Comparison of ENCODE assay signal across 1 cellular context in the genomic region with DNA sequence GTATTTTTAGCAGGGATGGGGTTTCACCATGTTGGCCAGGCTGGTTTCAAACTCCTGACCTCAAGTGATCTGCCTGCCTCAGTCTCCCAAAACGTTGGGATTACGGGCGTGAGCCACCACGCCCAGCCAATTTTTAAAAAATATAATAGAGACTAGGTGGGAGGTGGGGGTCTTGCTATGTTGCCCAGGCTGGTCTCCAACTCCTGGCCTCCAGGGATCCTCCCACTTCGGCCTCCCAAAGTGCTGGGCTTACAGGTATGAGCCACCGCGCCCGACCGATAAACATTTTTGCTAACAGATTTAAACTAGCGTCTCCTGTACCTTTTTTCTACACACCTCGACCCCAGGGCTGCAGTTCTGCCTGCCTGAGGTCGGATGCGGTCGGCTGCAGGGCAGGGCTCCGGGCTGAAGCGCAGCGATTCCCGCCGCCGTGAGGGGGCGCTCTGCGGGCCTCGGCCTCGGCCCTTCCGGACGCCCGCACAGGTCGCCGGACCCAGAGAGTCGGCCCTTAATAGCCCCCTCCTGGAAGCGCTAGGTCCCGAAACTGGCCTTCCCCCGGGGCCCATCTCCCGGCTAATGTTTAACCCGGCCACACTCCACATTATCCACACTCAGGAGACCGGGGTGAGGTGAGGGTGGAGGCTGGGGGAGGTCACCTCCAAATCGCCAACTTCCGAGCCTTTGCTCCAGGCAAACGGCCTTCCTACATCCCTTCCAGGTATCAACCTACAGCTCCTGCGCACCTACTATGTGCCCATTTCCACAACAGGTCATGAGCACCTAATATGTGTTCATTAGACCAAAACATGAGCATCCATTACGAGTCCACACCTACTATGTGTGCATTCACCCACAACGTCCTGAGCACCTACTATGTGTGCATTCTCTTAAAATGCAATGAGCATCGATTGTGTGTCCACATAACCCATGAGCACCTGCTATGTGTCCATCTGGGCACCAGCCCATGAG.
TF ChIP-seq lines count a peak whose summit lies in the region.

No MANE protein-coding gene starts in this region.

TF ChIP-seq in HepG2, 621 proteins besides CTCF, POLR2A, EP300 and RAD21 (continued from another document and continues in another):
- TF ChIP-seq, protein P1, sequence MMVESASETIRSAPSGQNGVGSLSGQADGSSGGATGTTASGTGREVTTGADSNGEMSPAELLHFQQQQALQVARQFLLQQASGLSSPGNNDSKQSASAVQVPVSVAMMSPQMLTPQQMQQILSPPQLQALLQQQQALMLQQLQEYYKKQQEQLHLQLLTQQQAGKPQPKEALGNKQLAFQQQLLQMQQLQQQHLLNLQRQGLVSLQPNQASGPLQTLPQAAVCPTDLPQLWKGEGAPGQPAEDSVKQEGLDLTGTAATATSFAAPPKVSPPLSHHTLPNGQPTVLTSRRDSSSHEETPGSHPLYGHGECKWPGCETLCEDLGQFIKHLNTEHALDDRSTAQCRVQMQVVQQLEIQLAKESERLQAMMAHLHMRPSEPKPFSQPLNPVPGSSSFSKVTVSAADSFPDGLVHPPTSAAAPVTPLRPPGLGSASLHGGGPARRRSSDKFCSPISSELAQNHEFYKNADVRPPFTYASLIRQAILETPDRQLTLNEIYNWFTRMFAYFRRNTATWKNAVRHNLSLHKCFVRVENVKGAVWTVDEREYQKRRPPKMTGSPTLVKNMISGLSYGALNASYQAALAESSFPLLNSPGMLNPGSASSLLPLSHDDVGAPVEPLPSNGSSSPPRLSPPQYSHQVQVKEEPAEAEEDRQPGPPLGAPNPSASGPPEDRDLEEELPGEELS (CRISPR knock-in tag; IDR thresholded peaks at IDR 0.05) = peak; percentile 66
- TF ChIP-seq ZBTB38 (CRISPR knock-in tag; IDR thresholded peaks at IDR 0.05) = peak; percentile 63; the same call in 1 of the 2 replicates
- TF ChIP-seq ZBTB3 (CRISPR knock-in tag; IDR thresholded peaks at IDR 0.05; ENCODE audit: borderline replicate concordance, low read depth) = 0 out of 2 replicates have a peak, but pooled peaks have one; percentile 63
- TF ChIP-seq GATAD2A (CRISPR knock-in tag; IDR thresholded peaks at IDR 0.05) = peak; percentile 62
- peak; percentile 66 for TF ChIP-seq ZFY (CRISPR knock-in tag; IDR thresholded peaks at IDR 0.05)
- TF ChIP-seq, protein P2, sequence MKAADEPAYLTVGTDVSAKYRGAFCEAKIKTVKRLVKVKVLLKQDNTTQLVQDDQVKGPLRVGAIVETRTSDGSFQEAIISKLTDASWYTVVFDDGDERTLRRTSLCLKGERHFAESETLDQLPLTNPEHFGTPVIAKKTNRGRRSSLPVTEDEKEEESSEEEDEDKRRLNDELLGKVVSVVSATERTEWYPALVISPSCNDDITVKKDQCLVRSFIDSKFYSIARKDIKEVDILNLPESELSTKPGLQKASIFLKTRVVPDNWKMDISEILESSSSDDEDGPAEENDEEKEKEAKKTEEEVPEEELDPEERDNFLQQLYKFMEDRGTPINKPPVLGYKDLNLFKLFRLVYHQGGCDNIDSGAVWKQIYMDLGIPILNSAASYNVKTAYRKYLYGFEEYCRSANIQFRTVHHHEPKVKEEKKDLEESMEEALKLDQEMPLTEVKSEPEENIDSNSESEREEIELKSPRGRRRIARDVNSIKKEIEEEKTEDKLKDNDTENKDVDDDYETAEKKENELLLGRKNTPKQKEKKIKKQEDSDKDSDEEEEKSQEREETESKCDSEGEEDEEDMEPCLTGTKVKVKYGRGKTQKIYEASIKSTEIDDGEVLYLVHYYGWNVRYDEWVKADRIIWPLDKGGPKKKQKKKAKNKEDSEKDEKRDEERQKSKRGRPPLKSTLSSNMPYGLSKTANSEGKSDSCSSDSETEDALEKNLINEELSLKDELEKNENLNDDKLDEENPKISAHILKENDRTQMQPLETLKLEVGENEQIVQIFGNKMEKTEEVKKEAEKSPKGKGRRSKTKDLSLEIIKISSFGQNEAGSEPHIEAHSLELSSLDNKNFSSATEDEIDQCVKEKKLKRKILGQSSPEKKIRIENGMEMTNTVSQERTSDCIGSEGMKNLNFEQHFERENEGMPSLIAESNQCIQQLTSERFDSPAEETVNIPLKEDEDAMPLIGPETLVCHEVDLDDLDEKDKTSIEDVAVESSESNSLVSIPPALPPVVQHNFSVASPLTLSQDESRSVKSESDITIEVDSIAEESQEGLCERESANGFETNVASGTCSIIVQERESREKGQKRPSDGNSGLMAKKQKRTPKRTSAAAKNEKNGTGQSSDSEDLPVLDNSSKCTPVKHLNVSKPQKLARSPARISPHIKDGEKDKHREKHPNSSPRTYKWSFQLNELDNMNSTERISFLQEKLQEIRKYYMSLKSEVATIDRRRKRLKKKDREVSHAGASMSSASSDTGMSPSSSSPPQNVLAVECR (CRISPR knock-in tag; IDR thresholded peaks at IDR 0.05; ENCODE audit: borderline replicate concordance) = peak; percentile 36; the same call in 1 of the 2 replicates
- TF ChIP-seq, protein P3, sequence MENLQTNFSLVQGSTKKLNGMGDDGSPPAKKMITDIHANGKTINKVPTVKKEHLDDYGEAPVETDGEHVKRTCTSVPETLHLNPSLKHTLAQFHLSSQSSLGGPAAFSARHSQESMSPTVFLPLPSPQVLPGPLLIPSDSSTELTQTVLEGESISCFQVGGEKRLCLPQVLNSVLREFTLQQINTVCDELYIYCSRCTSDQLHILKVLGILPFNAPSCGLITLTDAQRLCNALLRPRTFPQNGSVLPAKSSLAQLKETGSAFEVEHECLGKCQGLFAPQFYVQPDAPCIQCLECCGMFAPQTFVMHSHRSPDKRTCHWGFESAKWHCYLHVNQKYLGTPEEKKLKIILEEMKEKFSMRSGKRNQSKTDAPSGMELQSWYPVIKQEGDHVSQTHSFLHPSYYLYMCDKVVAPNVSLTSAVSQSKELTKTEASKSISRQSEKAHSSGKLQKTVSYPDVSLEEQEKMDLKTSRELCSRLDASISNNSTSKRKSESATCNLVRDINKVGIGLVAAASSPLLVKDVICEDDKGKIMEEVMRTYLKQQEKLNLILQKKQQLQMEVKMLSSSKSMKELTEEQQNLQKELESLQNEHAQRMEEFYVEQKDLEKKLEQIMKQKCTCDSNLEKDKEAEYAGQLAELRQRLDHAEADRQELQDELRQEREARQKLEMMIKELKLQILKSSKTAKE (CRISPR knock-in tag; IDR thresholded peaks at IDR 0.05; ENCODE audit: borderline replicate concordance) = peak; percentile 13
- TF ChIP-seq MED1 (CRISPR knock-in tag; IDR thresholded peaks at IDR 0.05) = peak; percentile 66
- peak; percentile 51; the same call in 1 of the 2 replicates for TF ChIP-seq KDM3A (CRISPR knock-in tag; IDR thresholded peaks at IDR 0.05; ENCODE audit: low read depth)
- TF ChIP-seq ZNF577 (CRISPR knock-in tag; IDR thresholded peaks at IDR 0.05; ENCODE audit: borderline replicate concordance, low read depth) = no peak
- TF ChIP-seq ZNF260 (CRISPR knock-in tag; IDR thresholded peaks at IDR 0.05; ENCODE audit: borderline replicate concordance, low read depth) = no peak
- no peak for TF ChIP-seq REXO4 (CRISPR knock-in tag; IDR thresholded peaks at IDR 0.05; ENCODE audit: borderline replicate concordance)
- peak; percentile 24; the same call in 1 of the 2 replicates for TF ChIP-seq ELF3 (CRISPR knock-in tag; IDR thresholded peaks at IDR 0.05)
- TF ChIP-seq TBX3 (IDR thresholded peaks at IDR 0.05; ENCODE audit: borderline replicate concordance) = no peak
- TF ChIP-seq HNRNPUL1 (IDR thresholded peaks at IDR 0.05; ENCODE audit: low read depth, low read length) = peak; percentile 80; the same call in 1 of the 2 replicates
- TF ChIP-seq, protein P4, sequence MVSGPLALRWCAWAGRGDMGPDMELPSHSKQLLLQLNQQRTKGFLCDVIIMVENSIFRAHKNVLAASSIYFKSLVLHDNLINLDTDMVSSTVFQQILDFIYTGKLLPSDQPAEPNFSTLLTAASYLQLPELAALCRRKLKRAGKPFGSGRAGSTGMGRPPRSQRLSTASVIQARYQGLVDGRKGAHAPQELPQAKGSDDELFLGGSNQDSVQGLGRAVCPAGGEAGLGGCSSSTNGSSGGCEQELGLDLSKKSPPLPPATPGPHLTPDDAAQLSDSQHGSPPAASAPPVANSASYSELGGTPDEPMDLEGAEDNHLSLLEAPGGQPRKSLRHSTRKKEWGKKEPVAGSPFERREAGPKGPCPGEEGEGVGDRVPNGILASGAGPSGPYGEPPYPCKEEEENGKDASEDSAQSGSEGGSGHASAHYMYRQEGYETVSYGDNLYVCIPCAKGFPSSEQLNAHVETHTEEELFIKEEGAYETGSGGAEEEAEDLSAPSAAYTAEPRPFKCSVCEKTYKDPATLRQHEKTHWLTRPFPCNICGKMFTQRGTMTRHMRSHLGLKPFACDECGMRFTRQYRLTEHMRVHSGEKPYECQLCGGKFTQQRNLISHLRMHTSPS (CRISPR knock-in tag; IDR thresholded peaks at IDR 0.05; ENCODE audit: low read depth) = peak; percentile 47; the same call in 1 of the 2 replicates
- TF ChIP-seq CBX5 (CRISPR knock-in tag; IDR thresholded peaks at IDR 0.05; ENCODE audit: borderline replicate concordance) = peak; percentile 26; the same call in 1 of the 2 replicates
- peak; percentile 55; the same call in 1 of the 2 replicates for TF ChIP-seq ZFP90 (CRISPR knock-in tag; IDR thresholded peaks at IDR 0.05; ENCODE audit: borderline replicate concordance)
- TF ChIP-seq MAFG (CRISPR knock-in tag; IDR thresholded peaks at IDR 0.05) = no peak
- TF ChIP-seq, protein P5, sequence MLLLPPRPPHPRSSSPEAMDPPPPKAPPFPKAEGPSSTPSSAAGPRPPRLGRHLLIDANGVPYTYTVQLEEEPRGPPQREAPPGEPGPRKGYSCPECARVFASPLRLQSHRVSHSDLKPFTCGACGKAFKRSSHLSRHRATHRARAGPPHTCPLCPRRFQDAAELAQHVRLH (CRISPR knock-in tag; IDR thresholded peaks at IDR 0.05; ENCODE audit: borderline replicate concordance, low read depth) = peak; percentile 64; the same call in 1 of the 2 replicates
- TF ChIP-seq, protein P6, sequence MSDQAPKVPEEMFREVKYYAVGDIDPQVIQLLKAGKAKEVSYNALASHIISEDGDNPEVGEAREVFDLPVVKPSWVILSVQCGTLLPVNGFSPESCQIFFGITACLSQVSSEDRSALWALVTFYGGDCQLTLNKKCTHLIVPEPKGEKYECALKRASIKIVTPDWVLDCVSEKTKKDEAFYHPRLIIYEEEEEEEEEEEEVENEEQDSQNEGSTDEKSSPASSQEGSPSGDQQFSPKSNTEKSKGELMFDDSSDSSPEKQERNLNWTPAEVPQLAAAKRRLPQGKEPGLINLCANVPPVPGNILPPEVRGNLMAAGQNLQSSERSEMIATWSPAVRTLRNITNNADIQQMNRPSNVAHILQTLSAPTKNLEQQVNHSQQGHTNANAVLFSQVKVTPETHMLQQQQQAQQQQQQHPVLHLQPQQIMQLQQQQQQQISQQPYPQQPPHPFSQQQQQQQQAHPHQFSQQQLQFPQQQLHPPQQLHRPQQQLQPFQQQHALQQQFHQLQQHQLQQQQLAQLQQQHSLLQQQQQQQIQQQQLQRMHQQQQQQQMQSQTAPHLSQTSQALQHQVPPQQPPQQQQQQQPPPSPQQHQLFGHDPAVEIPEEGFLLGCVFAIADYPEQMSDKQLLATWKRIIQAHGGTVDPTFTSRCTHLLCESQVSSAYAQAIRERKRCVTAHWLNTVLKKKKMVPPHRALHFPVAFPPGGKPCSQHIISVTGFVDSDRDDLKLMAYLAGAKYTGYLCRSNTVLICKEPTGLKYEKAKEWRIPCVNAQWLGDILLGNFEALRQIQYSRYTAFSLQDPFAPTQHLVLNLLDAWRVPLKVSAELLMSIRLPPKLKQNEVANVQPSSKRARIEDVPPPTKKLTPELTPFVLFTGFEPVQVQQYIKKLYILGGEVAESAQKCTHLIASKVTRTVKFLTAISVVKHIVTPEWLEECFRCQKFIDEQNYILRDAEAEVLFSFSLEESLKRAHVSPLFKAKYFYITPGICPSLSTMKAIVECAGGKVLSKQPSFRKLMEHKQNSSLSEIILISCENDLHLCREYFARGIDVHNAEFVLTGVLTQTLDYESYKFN (CRISPR knock-in tag; conservative IDR thresholded peaks at IDR 0.05) = peak; percentile 78
- peak; percentile 46 for TF ChIP-seq TBX2 (CRISPR knock-in tag; IDR thresholded peaks at IDR 0.05; ENCODE audit: borderline replicate concordance)
- TF ChIP-seq, protein P7, sequence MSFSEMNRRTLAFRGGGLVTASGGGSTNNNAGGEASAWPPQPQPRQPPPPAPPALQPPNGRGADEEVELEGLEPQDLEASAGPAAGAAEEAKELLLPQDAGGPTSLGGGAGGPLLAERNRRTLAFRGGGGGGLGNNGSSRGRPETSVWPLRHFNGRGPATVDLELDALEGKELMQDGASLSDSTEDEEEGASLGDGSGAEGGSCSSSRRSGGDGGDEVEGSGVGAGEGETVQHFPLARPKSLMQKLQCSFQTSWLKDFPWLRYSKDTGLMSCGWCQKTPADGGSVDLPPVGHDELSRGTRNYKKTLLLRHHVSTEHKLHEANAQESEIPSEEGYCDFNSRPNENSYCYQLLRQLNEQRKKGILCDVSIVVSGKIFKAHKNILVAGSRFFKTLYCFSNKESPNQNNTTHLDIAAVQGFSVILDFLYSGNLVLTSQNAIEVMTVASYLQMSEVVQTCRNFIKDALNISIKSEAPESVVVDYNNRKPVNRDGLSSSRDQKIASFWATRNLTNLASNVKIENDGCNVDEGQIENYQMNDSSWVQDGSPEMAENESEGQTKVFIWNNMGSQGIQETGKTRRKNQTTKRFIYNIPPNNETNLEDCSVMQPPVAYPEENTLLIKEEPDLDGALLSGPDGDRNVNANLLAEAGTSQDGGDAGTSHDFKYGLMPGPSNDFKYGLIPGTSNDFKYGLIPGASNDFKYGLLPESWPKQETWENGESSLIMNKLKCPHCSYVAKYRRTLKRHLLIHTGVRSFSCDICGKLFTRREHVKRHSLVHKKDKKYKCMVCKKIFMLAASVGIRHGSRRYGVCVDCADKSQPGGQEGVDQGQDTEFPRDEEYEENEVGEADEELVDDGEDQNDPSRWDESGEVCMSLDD (CRISPR knock-in tag; IDR thresholded peaks at IDR 0.05; ENCODE audit: borderline replicate concordance) = peak; percentile 51; the same call in 1 of the 2 replicates
